9 cellular contexts compared by ENCODE assay signal in genomic region chr22:32796865-32797573, GRCh38. TPM values are rescaled to one million over a fixed set of nuclear protein-coding genes. Genes with fewer than 3 reads are reported as not detected.
DNase-seq lines count a peak whose midpoint lies in the region; ATAC-seq and TF ChIP-seq lines count a peak whose summit lies in the region.
"Had no signal": no experiment of that assay in that cellular context is flagged by ENCODE, and none has a peak within 500 bp of the region (broad histone marks: within the 10 kb centered on the region; RNA-seq: fewer than 3 reads in every experiment).

No MANE protein-coding gene starts in this region.

- POLR2A ChIA-PET in HEK293 (lab: Yijun Ruan, JAX): interaction anchor here (1.0 to 1.4 kb wide), 4 partner anchors 137 to 322 kb away, joined by 3 to 8 read pairs (median 6); partner anchors contain the start of gene FBXO7

- 0 out of 2 replicates have a peak, but pooled peaks cover 2% of the 10 kb centered on the region for H3K4me1 ChIP-seq in HEK293 (ENCODE audit: control insufficient read depth, insufficient read depth, low read length)
- peaks cover 15% of the 10 kb centered on the region for H3K4me1 ChIP-seq in SJSA1 (replicated peaks)
- H3K4me1 ChIP-seq in vagina: peaks cover 18% of the 10 kb centered on the region

- 0 out of 2 replicates have a peak, but pooled peaks cover 4% of the 10 kb centered on the region for H3K27me3 ChIP-seq in SJSA1 (replicated peaks)
- H3K27me3 ChIP-seq in vagina: no peaks in the 10 kb centered on the region

- H3K36me3 ChIP-seq in HEK293 (ENCODE audit: control insufficient read depth in 2 of 2, insufficient read depth in 1 of 2, low read length in 2 of 2) (no peaks in the 10 kb centered on the region), SJSA1 (no peaks in the 10 kb centered on the region), vagina (no peaks in the 10 kb centered on the region)

- H3K4me1 Mint-ChIP-seq in progenitor cell of endocrine pancreas (ENCODE audit: low read depth): peaks cover 5% of the 10 kb centered on the region

- H3K4me3 ChIP-seq in AG09309 (ENCODE audit: control insufficient read depth, low read depth, low read length): no peak overlapping the region
- H3K4me3 ChIP-seq in HEK293 (ENCODE audit: low read depth, low read length): no peak overlapping the region
- no peak overlapping the region for H3K4me3 ChIP-seq in SJSA1
- H3K4me3 ChIP-seq in vagina: no peak overlapping the region
- H3K4me3 ChIP-seq: skin epidermis had no signal

- intact Hi-C loops in Right ventricle myocardium inferior (cut with DNase I) (loop anchor here (1.0 to 5.0 kb wide), 3 partner anchors 90 to 268 kb away; no protein-coding TSS in a partner anchor), vagina (cut with DNase I) (loop anchor here (10.0 kb wide), 1 partner anchor 142 kb away; no protein-coding TSS in a partner anchor)

- TF ChIP-seq POLR2A in vagina (IDR thresholded peaks at IDR 0.05): peak in 1 of 2 donors; percentile 20

- no peaks in the 10 kb centered on the region for H3K36me3 Mint-ChIP-seq in activated naive CD4-positive, alpha-beta T cell treated with anti-CD3 and anti-CD28 coated beads, Interleukin-2, amount 50 U/mL, for 72 hours
- H3K36me3 Mint-ChIP-seq in progenitor cell of endocrine pancreas (ENCODE audit: insufficient read depth): no peaks in the 10 kb centered on the region

- no peaks in the 10 kb centered on the region for H3K9me3 ChIP-seq in HEK293 (ENCODE audit: control insufficient read depth, insufficient read depth, low read depth, low read length)
- no peaks in the 10 kb centered on the region for H3K9me3 ChIP-seq in SJSA1 (replicated peaks)
- H3K9me3 ChIP-seq in vagina: no peaks in the 10 kb centered on the region

- no peak overlapping the region for H3K27ac Mint-ChIP-seq in activated naive CD4-positive, alpha-beta T cell treated with anti-CD3 and anti-CD28 coated beads, Interleukin-2, amount 50 U/mL, for 72 hours
- no peak overlapping the region for H3K27ac Mint-ChIP-seq in progenitor cell of endocrine pancreas

- CTCF ChIA-PET in HEK293 (lab: Yijun Ruan, JAX): interaction anchor here (0.5 to 11.0 kb wide), 103 partner anchors 9 to 942 kb away, joined by 3 to 251 read pairs (median 4); no protein-coding TSS in a partner anchor

- H3K4me3 Mint-ChIP-seq in progenitor cell of endocrine pancreas (ENCODE audit: low read depth): no peak overlapping the region

- peak; percentile 63 for DNase-seq in AG09309 (ENCODE audit: low read depth)
- peak; percentile 64 to 70 for DNase-seq in SJSA1 (ENCODE audit: low read depth in 1 of 2, low spot score in 2 of 2)
- DNase-seq in activated naive CD4-positive, alpha-beta T cell treated with anti-CD3 and anti-CD28 coated beads, Interleukin-2, amount 50 U/mL, for 72 hours (ENCODE audit: low spot score in 2 of 2): peak in 1 of 2 donors; percentile 65
- DNase-seq in Right ventricle myocardium inferior (ENCODE audit: missing footprints): peak; percentile 87
- DNase-seq in progenitor cell of endocrine pancreas (ENCODE audit: low spot score, unreplicated experiment): peak; percentile 46
- no peak for DNase-seq in vagina (ENCODE audit: extremely low spot score in 2 of 2)

- ATAC-seq in activated naive CD4-positive, alpha-beta T cell treated with anti-CD3 and anti-CD28 coated beads, Interleukin-2, amount 50 U/mL, for 72 hours: peak; percentile 70 to 83
- ATAC-seq in Right ventricle myocardium inferior: peak; percentile 59
- ATAC-seq in GM21447 (IDR thresholded peaks at IDR 0.05; ENCODE audit: unreplicated experiment): no peak

- H3K9me3 Mint-ChIP-seq in activated naive CD4-positive, alpha-beta T cell treated with anti-CD3 and anti-CD28 coated beads, Interleukin-2, amount 50 U/mL, for 72 hours: no peaks in the 10 kb centered on the region
- H3K9me3 Mint-ChIP-seq in progenitor cell of endocrine pancreas (ENCODE audit: low read depth): no peaks in the 10 kb centered on the region

- peaks cover 48% of the 10 kb centered on the region for H3K27me3 Mint-ChIP-seq in progenitor cell of endocrine pancreas

- H3K27ac ChIP-seq in HEK293 (ENCODE audit: extremely low read depth, low read depth, low read length): no peak overlapping the region
- no peak overlapping the region for H3K27ac ChIP-seq in SJSA1
- peak overlapping the region; percentile 58 for H3K27ac ChIP-seq in vagina

- TF ChIP-seq CTCF in AG09309 (IDR thresholded peaks at IDR 0.05; ENCODE audit: control insufficient read depth, insufficient read depth, low read depth, low read length, missing control alignments) (peak; percentile 97), HEK293 (tag by site-specific recombination; IDR thresholded peaks at IDR 0.05) (peak; percentile 86), progenitor cell of endocrine pancreas (IDR thresholded peaks at IDR 0.05; ENCODE audit: unreplicated experiment) (peak; percentile 87), vagina (IDR thresholded peaks at IDR 0.05) (peak; percentile 70 to 90 (median 78))

TF ChIP-seq in HEK293, 187 proteins besides CTCF, POLR2A, EP300 and RAD21 (continues in another document):
- TF ChIP-seq ZNF211 (tag by site-specific recombination; IDR thresholded peaks at IDR 0.05; ENCODE audit: low read depth): no peak
- TF ChIP-seq ZNF837 (tag by site-specific recombination; IDR thresholded peaks at IDR 0.05): no peak
- no peak for TF ChIP-seq BCL6B (tag by site-specific recombination; IDR thresholded peaks at IDR 0.05)
- TF ChIP-seq ZNF560 (tag by site-specific recombination; IDR thresholded peaks at IDR 0.05; ENCODE audit: borderline replicate concordance): no peak
- TF ChIP-seq ZBTB17 (tag by site-specific recombination; IDR thresholded peaks at IDR 0.05): peak; percentile 45; the same call in 1 of the 2 replicates
- TF ChIP-seq ZNF660 (tag by site-specific recombination; IDR thresholded peaks at IDR 0.05): no peak
- TF ChIP-seq PRDM4 (tag by site-specific recombination; IDR thresholded peaks at IDR 0.05): no peak
- no peak for TF ChIP-seq ZNF114 (tag by site-specific recombination; IDR thresholded peaks at IDR 0.05)
- 0 out of 2 replicates have a peak, but pooled peaks have one; percentile 28 for TF ChIP-seq ZIC2 (tag by site-specific recombination; IDR thresholded peaks at IDR 0.05)
- no peak for TF ChIP-seq ZNF473 (tag by site-specific recombination; IDR thresholded peaks at IDR 0.05)
- no peak for TF ChIP-seq ZNF112 (tag by site-specific recombination; IDR thresholded peaks at IDR 0.05)
- no peak for TF ChIP-seq ZNF366 (tag by site-specific recombination; conservative IDR thresholded peaks at IDR 0.05)
- no peak for TF ChIP-seq ZBTB8A (tag by site-specific recombination; IDR thresholded peaks at IDR 0.05)
- TF ChIP-seq SP7 (tag by site-specific recombination; IDR thresholded peaks at IDR 0.05): peak; percentile 36; the same call in 1 of the 2 replicates
- TF ChIP-seq ZNF558 (tag by site-specific recombination; IDR thresholded peaks at IDR 0.05): no peak
- no peak for TF ChIP-seq ZBTB20 (tag by site-specific recombination; IDR thresholded peaks at IDR 0.05)
- TF ChIP-seq EGR2 (tag by site-specific recombination; IDR thresholded peaks at IDR 0.05; ENCODE audit: low read depth): peak; percentile 88

RNA-seq across cellular contexts. Expression of gene TIMP3, which starts 4.5 kb away (rescaled TPM):
- total RNA-seq in SJSA1 (2014; rRNA removed; shearing (Covaris generic)): 35.4 and 38.1 TPM in 2 replicates
- not detected for total RNA-seq in activated naive CD4-positive, alpha-beta T cell treated with anti-CD3 and anti-CD28 coated beads, Interleukin-2, amount 50 U/mL, for 72 hours
- total RNA-seq in Right ventricle myocardium inferior: 288 TPM
- total RNA-seq in progenitor cell of endocrine pancreas: 2.4 and 3.2 TPM in 2 replicates
- 262 TPM for total RNA-seq in vagina

Comparison
In these comparisons a context has a peak if more than half of its experiments do, and no peak if none do; other contexts are left out.
1. DNase-seq: peak in AG09309 (single experiment), SJSA1 (2 of 2), Right ventricle myocardium inferior (single experiment) and progenitor cell of endocrine pancreas (single experiment); none in vagina (0 of 2).
2. Peak in every context shown above with its lines, with median percentiles within 50 percentile points of each other: CTCF ChIP-seq.